Comparison of ENCODE assay signal across 8 cellular contexts in genomic region chr5:78504726-78505431, GRCh38.
DNase-seq lines count a peak whose midpoint lies in the region; ATAC-seq and TF ChIP-seq lines count a peak whose summit lies in the region.

No MANE protein-coding gene starts in this region.

- no peak overlapping the region for H3K4me3 Mint-ChIP-seq in naive thymus-derived CD8-positive, alpha-beta T cell

- peaks cover 10% of the 10 kb centered on the region for H3K36me3 ChIP-seq in mesodermal cell (ENCODE audit: control insufficient read depth, insufficient read depth, low read length)
- no peaks in the 10 kb centered on the region for H3K36me3 ChIP-seq in uterus

- TF ChIP-seq POLR2A in uterus (IDR thresholded peaks at IDR 0.05) = no peak

- intact Hi-C loops in dorsolateral prefrontal cortex (cut with DNase I) = loop anchor here (5.0 to 10.0 kb wide), 2 partner anchors 38 to 140 kb away; partner anchors contain the start of gene SCAMP1 (in 2 of the 2)
- intact Hi-C loops in uterus (cut with DNase I; ENCODE audit: low total_unique reads) = no loop called here

- ATAC-seq in naive thymus-derived CD8-positive, alpha-beta T cell = no peak
- ATAC-seq in HG02642 (IDR thresholded peaks at IDR 0.05; ENCODE audit: poor library complexity, unreplicated experiment) = no peak

- H3K27ac ChIP-seq in dorsolateral prefrontal cortex (peak overlapping the region in 52 of 59 donors; percentile 2 to 87 (median 67)), mesodermal cell (ENCODE audit: low read depth, low read length, severe bottlenecking) (peak overlapping the region; percentile 67), uterus (peak overlapping the region; percentile 72 to 79)

- TF ChIP-seq CTCF in dorsolateral prefrontal cortex (IDR thresholded peaks at IDR 0.05 in 54 of 56, conservative IDR thresholded peaks at IDR 0.05 in 2 of 56; ENCODE audit: low read depth in 1 of 56, partially characterized antibody in 56 of 56) (peak in 11 of 56 donors; percentile 13 to 29 (median 22)), uterus (IDR thresholded peaks at IDR 0.05) (no peak)

- H3K4me1 ChIP-seq in mesodermal cell (ENCODE audit: control insufficient read depth, insufficient read depth, low read length, poor library complexity, severe bottlenecking) (peaks cover 53% of the 10 kb centered on the region), uterus (peaks cover 14 to 17% of the 10 kb centered on the region in 2 donors)

- no peaks in the 10 kb centered on the region for H3K36me3 Mint-ChIP-seq in naive thymus-derived CD8-positive, alpha-beta T cell

- H3K9me3 ChIP-seq in mesodermal cell (ENCODE audit: control insufficient read depth, low read length) = no peaks in the 10 kb centered on the region
- H3K9me3 ChIP-seq in uterus = no peaks in the 10 kb centered on the region

- peaks cover 42 to 88% (median 49%) of the 10 kb centered on the region in 5 donors for H3K27me3 Mint-ChIP-seq in naive thymus-derived CD8-positive, alpha-beta T cell

- H3K4me3 ChIP-seq in dorsolateral prefrontal cortex (peak overlapping the region in 22 of 59 donors; percentile 1 to 75 (median 15)), mesodermal cell (ENCODE audit: extremely low read depth, insufficient read depth, low read length, poor library complexity, severe bottlenecking) (no peak overlapping the region), uterus (no peak overlapping the region)

- DNase-seq in DMS153 (lab: John Stamatoyannopoulos, UW) = peak; percentile 64
- peak; percentile 97 to 98 for DNase-seq in NCI-H446 (lab: John Stamatoyannopoulos, UW)
- DNase-seq in dorsolateral prefrontal cortex = peak; percentile 37 to 93 (median 82)
- peak; percentile 93 to 95 for DNase-seq in uterus
- no peak for DNase-seq in naive thymus-derived CD8-positive, alpha-beta T cell
- DNase-seq in NOMO-1 treated with DMSO at 0.1 percent for 48 hours (lab: John Stamatoyannopoulos, UW; ENCODE audit: unreplicated experiment) = no peak

- peaks cover 6 to 17% (median 10%) of the 10 kb centered on the region in 4 donors for H3K4me1 Mint-ChIP-seq in naive thymus-derived CD8-positive, alpha-beta T cell

- H3K27me3 ChIP-seq in dorsolateral prefrontal cortex (no peaks in the 10 kb centered on the region), uterus (no peaks in the 10 kb centered on the region)

- peak overlapping the region in 1 of 10 donors; percentile 74 for H3K27ac Mint-ChIP-seq in naive thymus-derived CD8-positive, alpha-beta T cell

- H3K9me3 Mint-ChIP-seq in naive thymus-derived CD8-positive, alpha-beta T cell = no peaks in the 10 kb centered on the region

- 89 to 90% methylated on average over 7 to 8 of the region's 10 CpGs for WGBS in mesodermal cell (ENCODE audit: insufficient coverage in 2 of 2), 2 experiments

- POLR2A ChIA-PET in naive thymus-derived CD8-positive, alpha-beta T cell (lab: Charles Lee) = no interaction called here

Comparison
In these comparisons a context has a peak if more than half of its experiments do, and no peak if none do; other contexts are left out.
1. DNase-seq: peak in DMS153 (single experiment), NCI-H446 (2 of 2), dorsolateral prefrontal cortex (10 of 10) and uterus (2 of 2); none in naive thymus-derived CD8-positive, alpha-beta T cell (0 of 10) and NOMO-1 treated with DMSO at 0.1 percent for 48 hours (single experiment).
2. Peak in every context shown above with its lines, with median percentiles within 50 percentile points of each other: H3K27ac ChIP-seq.